13 cellular contexts compared by ENCODE assay signal in genomic region chr14:75144944-75145343, GRCh38. TPM values are rescaled to one million over a fixed set of nuclear protein-coding genes. Genes with fewer than 3 reads are reported as not detected.
DNase-seq lines count a peak whose midpoint lies in the region; ATAC-seq, FAIRE-seq and TF ChIP-seq lines count a peak whose summit lies in the region.
"Had no signal": no experiment of that assay in that cellular context is flagged by ENCODE, and none has a peak within 500 bp of the region (broad histone marks: within the 10 kb centered on the region; RNA-seq: fewer than 3 reads in every experiment).

No MANE protein-coding gene starts in this region.

- no peaks in the 10 kb centered on the region for H3K27me3 Mint-ChIP-seq in T-cell
- H3K27me3 Mint-ChIP-seq: activated CD4-positive, alpha-beta memory T cell treated with anti-CD3 and anti-CD28 coated beads for 36 hours had no signal

- no peak overlapping the region for H2AFZ ChIP-seq in Karpas-422 (ENCODE audit: low read length)

- in situ Hi-C loops in HAP-1 (cut with MboI; ENCODE audit: low sequenced_read_pairs) = loop anchor here (25.0 kb wide), 1 partner anchor 517 kb away; the partner anchor contains the start of genes ERG28 and TTLL5

- peak; percentile 9 for FAIRE-seq in GM12892 (lab: Jason Lieb, UNC)

- no peak for TF ChIP-seq POLR2A in GM12892 (IDR thresholded peaks at IDR 0.05; ENCODE audit: low read depth, low read length)

- intact Hi-C loops in heart right ventricle (cut with DNase I) = loop anchor here in 3 of 10 donors (5.0 to 10.0 kb wide), 3 partner anchors 90 to 132 kb away; partner anchors contain the start of gene FOS (in 2 of the 3)

- H3K4me3 Mint-ChIP-seq in T-cell = no peak overlapping the region
- H3K4me3 Mint-ChIP-seq: activated CD4-positive, alpha-beta memory T cell treated with anti-CD3 and anti-CD28 coated beads for 36 hours; nephron had no signal

- POLR2A ChIA-PET in T-cell (lab: Charles Lee) = no interaction called here

- no peaks in the 10 kb centered on the region for H4K20me1 ChIP-seq in Karpas-422 (ENCODE audit: insufficient read depth, low read depth, low read length)

- ATAC-seq in T-cell (replicated peaks in 1 of 4) (peak in 1 of 4 experiments; percentile 85), heart right ventricle (peak in 6 of 8 donors; percentile 15 to 61 (median 24)), HG03439 (IDR thresholded peaks at IDR 0.05; ENCODE audit: unreplicated experiment) (no peak)

- CTCF ChIA-PET in T-cell (lab: Charles Lee) = interaction anchor here in 1 of 2 donors (0.6 to 2.0 kb wide), 2 partner anchors 8 to 155 kb away, joined by 5 to 8 read pairs; no protein-coding TSS in a partner anchor

- DNase-seq in GM12892 (ENCODE audit: insufficient read length) (no peak), T-cell (peak in 9 of 34 experiments; percentile 4 to 40 (median 10)), heart right ventricle (peak in 1 of 2 donors; percentile 22), GM19240 (ENCODE audit: insufficient read length, low spot score) (no peak), HAP-1 (ENCODE audit: low spot score in 2 of 2) (no peak), Karpas-422 (no peak)
- DNase-seq: activated CD4-positive, alpha-beta memory T cell treated with anti-CD3 and anti-CD28 coated beads for 36 hours; brain microvascular endothelial cell; NCI-H1105; stimulated activated CD4-positive, alpha-beta T cell treated with anti-CD3 and anti-CD28 coated beads, Interleukin-4, amount 100 ng/mL, for 24 hours had no signal

- peaks cover 28% of the 10 kb centered on the region for H3K36me3 Mint-ChIP-seq in T-cell

- H3K4me1 ChIP-seq in heart right ventricle (peaks cover 9 to 90% (median 49%) of the 10 kb centered on the region in 9 donors), HAP-1 (no peaks in the 10 kb centered on the region), Karpas-422 (ENCODE audit: low read length) (peaks cover 20% of the 10 kb centered on the region)

- peaks cover 70% of the 10 kb centered on the region for H3K79me2 ChIP-seq in Karpas-422 (ENCODE audit: low read length)

- H3K27ac Mint-ChIP-seq in T-cell = peak overlapping the region; percentile 5 to 48
- H3K27ac Mint-ChIP-seq: activated CD4-positive, alpha-beta memory T cell treated with anti-CD3 and anti-CD28 coated beads for 36 hours had no signal

- no peak for TF ChIP-seq CTCF in heart right ventricle (IDR thresholded peaks at IDR 0.05)

- H3K4me3 ChIP-seq in heart right ventricle (no peak overlapping the region), skin epidermis (no peak overlapping the region), HAP-1 (no peak overlapping the region), Karpas-422 (ENCODE audit: low read length) (no peak overlapping the region)

- H3K9me3 ChIP-seq in heart right ventricle = no peaks in the 10 kb centered on the region
- H3K9me3 ChIP-seq in HAP-1 = no peaks in the 10 kb centered on the region
- H3K9me3 ChIP-seq in Karpas-422 (ENCODE audit: low read length) = no peaks in the 10 kb centered on the region

- H3K9ac ChIP-seq in Karpas-422 (ENCODE audit: low read length) = no peak overlapping the region

- H3K36me3 ChIP-seq in heart right ventricle = peaks cover 0 to 38% (median 3%) of the 10 kb centered on the region in 9 donors
- H3K36me3 ChIP-seq in HAP-1 (replicated peaks) = peaks cover 14% of the 10 kb centered on the region
- H3K36me3 ChIP-seq in Karpas-422 (ENCODE audit: insufficient read depth, low read length) = peaks cover 13% of the 10 kb centered on the region

- no peaks in the 10 kb centered on the region for H3K27me3 ChIP-seq in heart right ventricle
- H3K27me3 ChIP-seq in HAP-1 (ENCODE audit: low read depth) = no peaks in the 10 kb centered on the region
- no peaks in the 10 kb centered on the region for H3K27me3 ChIP-seq in Karpas-422 (ENCODE audit: low read length)
- H3K27me3 ChIP-seq: brain microvascular endothelial cell had no signal

- H3K4me2 ChIP-seq in Karpas-422 (ENCODE audit: low read depth, low read length, poor library complexity, severe bottlenecking) = no peak overlapping the region

- H3K4me1 Mint-ChIP-seq in T-cell = peaks cover 67 to 74% (median 68%) of the 10 kb centered on the region in 3 donors

- WGBS in heart right ventricle, 2 donors = 66 to 87% methylated on average over 5 of the region's 5 CpGs

- no peaks in the 10 kb centered on the region for H3K9me3 Mint-ChIP-seq in T-cell
- H3K9me3 Mint-ChIP-seq: activated CD4-positive, alpha-beta memory T cell treated with anti-CD3 and anti-CD28 coated beads for 36 hours; nephron had no signal

- no peaks in the 10 kb centered on the region for H3K9me2 ChIP-seq in Karpas-422 (replicated peaks; ENCODE audit: insufficient read depth, low read length)

- peak overlapping the region in 7 of 10 donors; percentile 3 to 87 (median 42) for H3K27ac ChIP-seq in heart right ventricle
- H3K27ac ChIP-seq in skin epidermis = peak overlapping the region in 12 of 21 experiments; percentile 4 to 57 (median 21)
- no peak overlapping the region for H3K27ac ChIP-seq in Karpas-422 (ENCODE audit: low read length)
- H3K27ac ChIP-seq: brain microvascular endothelial cell had no signal

RNA-seq across cellular contexts. Expression of gene NEK9, which starts 18.1 kb away (rescaled TPM):
- polyA plus RNA-seq in GM12892 (2012; ENCODE audit: missing spikeins) = 44.0 TPM
- total RNA-seq in T-cell (100 to 1,000 TPM in 3 of 5 donors, 10 to 100 TPM in 2; 78.9 to 121 (median 117) TPM), heart right ventricle (100 to 1,000 TPM in 9 of 10 donors, 10 to 100 TPM in 1; 97.8 to 138 (median 115) TPM)
- polyA plus RNA-seq in heart right ventricle = 10 to 100 TPM; 26.9 to 51.3 TPM
- total RNA-seq in Karpas-422 (2014; rRNA removed; shearing (Covaris generic); ENCODE audit: low replicate concordance) = 103 and 179 TPM in 2 replicates

RNA-seq across cellular contexts. Expression of gene TMED10, which starts 31.5 kb away (rescaled TPM):
- polyA plus RNA-seq in GM12892 (2012; ENCODE audit: missing spikeins) = 76.8 TPM
- total RNA-seq in T-cell (100 to 1,000 TPM; 143 to 193 (median 151) TPM), heart right ventricle (100 to 1,000 TPM; 219 to 366 (median 294) TPM)
- polyA plus RNA-seq in heart right ventricle = 100 to 1,000 TPM in 1 of 2 donors, 10 to 100 TPM in 1; 29.1 to 196 TPM
- total RNA-seq in Karpas-422 (2014; rRNA removed; shearing (Covaris generic); ENCODE audit: low replicate concordance) = 104 and 349 TPM in 2 replicates
